Comparison of ENCODE assay signal across 13 cellular contexts in genomic region chr18:59143441-59143840, GRCh38. TPM values are rescaled to one million over a fixed set of nuclear protein-coding genes. Genes with fewer than 3 reads are reported as not detected.
DNase-seq lines count a peak whose midpoint lies in the region; ATAC-seq and TF ChIP-seq lines count a peak whose summit lies in the region.
"Had no signal": no experiment of that assay in that cellular context is flagged by ENCODE, and none has a peak within 500 bp of the region (broad histone marks: within the 10 kb centered on the region; RNA-seq: fewer than 3 reads in every experiment).

No MANE protein-coding gene starts in this region.

- peak overlapping the region; percentile 100 for H3K27ac Mint-ChIP-seq in activated T-cell treated with anti-CD3 and anti-CD28 coated beads, Interleukin-2, amount 50 U/mL, for 24 hours

- H2AFZ ChIP-seq in SK-N-SH (ENCODE audit: low read depth) (no peak overlapping the region), osteoblast (ENCODE audit: low read length) (no peak overlapping the region)

- H3K4me1 ChIP-seq in SK-N-SH (ENCODE audit: control insufficient read depth in 1 of 2, insufficient read depth in 2 of 2, low read depth in 1 of 2, low read length in 1 of 2) (peaks cover 9 to 11% of the 10 kb centered on the region in 2 experiments; a peak in 3 of 4 replicates), osteoblast (ENCODE audit: insufficient read depth, low read length) (peaks cover 8% of the 10 kb centered on the region), upper lobe of left lung (peaks cover 7 to 29% (median 17%) of the 10 kb centered on the region in 4 donors)

- H3K27me3 Mint-ChIP-seq in activated T-cell treated with anti-CD3 and anti-CD28 coated beads, Interleukin-2, amount 50 U/mL, for 24 hours: no peaks in the 10 kb centered on the region
- H3K27me3 Mint-ChIP-seq: effector memory CD8-positive, alpha-beta T cell had no signal

- H3K27ac ChIP-seq in SK-N-SH (ENCODE audit: low read depth in 2 of 2, low read length in 1 of 2): peak overlapping the region in 1 of 2 experiments; percentile 22; a peak in 1 of 4 replicates
- no peak overlapping the region for H3K27ac ChIP-seq in osteoblast (ENCODE audit: low read depth, low read length)
- no peak overlapping the region for H3K27ac ChIP-seq in upper lobe of left lung
- H3K27ac ChIP-seq: adrenal gland, RWPE1, sigmoid colon had no signal

- no peak for DNase-seq in activated T-cell treated with anti-CD3 and anti-CD28 coated beads, Interleukin-2, amount 50 U/mL, for 24 hours
- DNase-seq in activated T-cell treated with anti-CD3 and anti-CD28 coated beads, Interleukin-2, amount 50 U/mL, for 1 hour: no peak
- no peak for DNase-seq in SK-N-SH
- peak; percentile 86 for DNase-seq in osteoblast (ENCODE audit: insufficient read length, low spot score, missing footprints)
- DNase-seq in NCI-H2171 treated with DMSO at 0.1 percent for 48 hours (lab: John Stamatoyannopoulos, UW): no peak
- no peak for DNase-seq in upper lobe of left lung
- DNase-seq: adrenal gland; effector memory CD8-positive, alpha-beta T cell; GDM1; sigmoid colon had no signal

- TF ChIP-seq RAD21 in SK-N-SH (IDR thresholded peaks at IDR 0.05; ENCODE audit: low read length): no peak

- TF ChIP-seq EP300 in SK-N-SH (IDR thresholded peaks at IDR 0.05; ENCODE audit: borderline replicate concordance in 1 of 2, low read depth in 1 of 2, low read length in 1 of 2): no peak
- TF ChIP-seq EP300 in upper lobe of left lung (IDR thresholded peaks at IDR 0.05): no peak

- no peak for TF ChIP-seq POLR2A in upper lobe of left lung (IDR thresholded peaks at IDR 0.05)

- H3K4me1 Mint-ChIP-seq in activated T-cell treated with anti-CD3 and anti-CD28 coated beads, Interleukin-2, amount 50 U/mL, for 24 hours (ENCODE audit: low read depth): peaks cover 76% of the 10 kb centered on the region

- H3K79me2 ChIP-seq in SK-N-SH (ENCODE audit: insufficient read depth) (peaks cover 13% of the 10 kb centered on the region; the same call in 1 of the 2 replicates), osteoblast (ENCODE audit: insufficient read depth, low read length) (peaks cover 7% of the 10 kb centered on the region)

- H4K20me1 ChIP-seq in SK-N-SH (ENCODE audit: insufficient read depth) (no peaks in the 10 kb centered on the region), osteoblast (ENCODE audit: insufficient read depth, low read length) (no peaks in the 10 kb centered on the region)

- H3K27me3 ChIP-seq in SK-N-SH (ENCODE audit: insufficient read depth): no peaks in the 10 kb centered on the region
- H3K27me3 ChIP-seq in osteoblast (ENCODE audit: insufficient read depth, low read length): peaks cover 3% of the 10 kb centered on the region
- H3K27me3 ChIP-seq in upper lobe of left lung: no peaks in the 10 kb centered on the region
- H3K27me3 ChIP-seq: adrenal gland, sigmoid colon had no signal

- H3K36me3 ChIP-seq in SK-N-SH (replicated peaks in 1 of 2; ENCODE audit: control insufficient read depth in 1 of 2, insufficient read depth in 2 of 2, low read length in 1 of 2): no peaks in the 10 kb centered on the region
- no peaks in the 10 kb centered on the region for H3K36me3 ChIP-seq in osteoblast (ENCODE audit: insufficient read depth, low read length)
- no peaks in the 10 kb centered on the region for H3K36me3 ChIP-seq in upper lobe of left lung
- H3K36me3 ChIP-seq: adrenal gland, sigmoid colon had no signal

- ATAC-seq in GM21723 (IDR thresholded peaks at IDR 0.05; ENCODE audit: unreplicated experiment): peak; percentile 14
- ATAC-seq in HG03342 (IDR thresholded peaks at IDR 0.05; ENCODE audit: unreplicated experiment): no peak
- ATAC-seq in upper lobe of left lung (ENCODE audit: low FRiP score in 2 of 2): no peak
- ATAC-seq: effector memory CD8-positive, alpha-beta T cell had no signal

- H3F3A ChIP-seq in SK-N-SH (replicated peaks; ENCODE audit: insufficient read depth): peaks cover 7% of the 10 kb centered on the region

- H3K36me3 Mint-ChIP-seq in activated T-cell treated with anti-CD3 and anti-CD28 coated beads, Interleukin-2, amount 50 U/mL, for 24 hours (ENCODE audit: low read depth): peaks cover 33% of the 10 kb centered on the region

- CTCF ChIA-PET in SK-N-SH (lab: Yijun Ruan, JAX): interaction anchor here (1.1 to 2.2 kb wide), 4 partner anchors 15 to 126 kb away, joined by 3 to 6 read pairs (median 4); no protein-coding TSS in a partner anchor

- TF ChIP-seq CTCF in SK-N-SH (IDR thresholded peaks at IDR 0.05) (no peak), osteoblast (IDR thresholded peaks at IDR 0.05; ENCODE audit: extremely low read depth, low read depth, low read length) (no peak), upper lobe of left lung (IDR thresholded peaks at IDR 0.05) (no peak)

- H3K4me3 ChIP-seq in SK-N-SH (ENCODE audit: low read depth in 2 of 2, low read length in 1 of 2) (no peak overlapping the region), osteoblast (ENCODE audit: insufficient read depth, low read length) (no peak overlapping the region), upper lobe of left lung (no peak overlapping the region)
- H3K4me3 ChIP-seq: adrenal gland, sigmoid colon had no signal

- H3K9ac ChIP-seq in SK-N-SH: no peak overlapping the region

- H3K9me3 Mint-ChIP-seq in activated T-cell treated with anti-CD3 and anti-CD28 coated beads, Interleukin-2, amount 50 U/mL, for 24 hours: no peaks in the 10 kb centered on the region
- H3K9me3 Mint-ChIP-seq: effector memory CD8-positive, alpha-beta T cell had no signal

- peak overlapping the region; percentile 44; the same call in 1 of the 2 replicates for H3K4me2 ChIP-seq in SK-N-SH
- H3K4me2 ChIP-seq in osteoblast (ENCODE audit: insufficient read depth, low read length): peak overlapping the region; percentile 33

- WGBS in SK-N-SH (ENCODE audit: low lambda C conversion rate): 55% methylated on average over 3 of the region's 3 CpGs
- WGBS in upper lobe of left lung, 2 donors: 50 to 66% methylated on average over 3 of the region's 3 CpGs

- POLR2A ChIA-PET in SK-N-SH (lab: Yijun Ruan, JAX): no interaction called here

- H3K9me3 ChIP-seq in SK-N-SH (no peaks in the 10 kb centered on the region), osteoblast (ENCODE audit: low read depth, low read length) (no peaks in the 10 kb centered on the region), upper lobe of left lung (no peaks in the 10 kb centered on the region)
- H3K9me3 ChIP-seq: adrenal gland, sigmoid colon had no signal

- peak overlapping the region; percentile 94 for H3K4me3 Mint-ChIP-seq in activated T-cell treated with anti-CD3 and anti-CD28 coated beads, Interleukin-2, amount 50 U/mL, for 24 hours

- H3K9me2 ChIP-seq in SK-N-SH: no peaks in the 10 kb centered on the region

TF ChIP-seq in SK-N-SH, 30 proteins besides CTCF, POLR2A, EP300 and RAD21:
- no peak for TF ChIP-seq TAF1 (IDR thresholded peaks at IDR 0.05; ENCODE audit: borderline replicate concordance, low read depth, low read length)
- TF ChIP-seq SIN3A (IDR thresholded peaks at IDR 0.05; ENCODE audit: borderline replicate concordance, low read depth, low read length): no peak
- no peak for TF ChIP-seq POLR2AphosphoS5 (IDR thresholded peaks at IDR 0.05; ENCODE audit: low read depth, low read length)
- no peak for TF ChIP-seq EZH2phosphoT487 (IDR thresholded peaks at IDR 0.05; ENCODE audit: borderline replicate concordance, low read depth)
- no peak for TF ChIP-seq GATA2 (CRISPR knock-in tag; IDR thresholded peaks at IDR 0.05)
- TF ChIP-seq PBX3 (IDR thresholded peaks at IDR 0.05): no peak
- TF ChIP-seq IRF3 (IDR thresholded peaks at IDR 0.05; ENCODE audit: low read depth, low read length): no peak
- TF ChIP-seq JUND (IDR thresholded peaks at IDR 0.05): no peak
- TF ChIP-seq RCOR1 (IDR thresholded peaks at IDR 0.05; ENCODE audit: low read length): no peak

RNA-seq across cellular contexts. Expression of gene SEC11C, which starts 3.8 kb away (rescaled TPM):
- polyA plus RNA-seq in SK-N-SH (2012; rRNA removed): 19.0 and 21.7 TPM in 2 replicates
- 18.7 and 32.0 TPM in 2 replicates for polyA plus RNA-seq in SK-N-SH (2012; cell fraction: cytosol; rRNA removed)
- polyA plus RNA-seq in SK-N-SH (2012; cell fraction: nucleus; rRNA removed): 8.4 and 8.9 TPM in 2 replicates
- total RNA-seq in osteoblast (10.1 and 10.6 TPM in 2 replicates), upper lobe of left lung (10 to 100 TPM; 12.6 to 78.3 (median 63.0) TPM)
